In the genomic region with DNA sequence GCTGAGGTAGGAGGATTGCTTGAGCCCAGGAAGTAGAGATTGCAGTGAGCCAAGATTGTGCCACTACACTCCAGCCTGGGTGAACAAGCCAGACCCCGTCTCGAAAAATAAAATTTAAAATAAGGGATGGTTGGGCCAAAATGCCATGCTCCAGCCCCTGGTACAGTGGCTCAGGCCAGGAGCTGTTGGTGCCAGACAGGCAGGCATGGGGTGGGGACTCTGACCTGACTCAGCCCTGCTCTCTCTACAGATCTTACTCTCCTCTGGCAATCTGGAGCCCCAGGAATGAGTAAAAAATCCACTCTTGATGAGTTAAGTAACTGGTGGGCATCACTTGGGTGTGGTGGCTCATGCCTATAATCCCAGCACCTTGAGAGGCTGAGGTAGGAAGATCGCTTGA, we compare ENCODE assay signal across 25 cellular contexts.
"Had no signal": no experiment of that assay in that cellular context is flagged by ENCODE, and none has a peak within 500 bp of the region (broad histone marks: within the 10 kb centered on the region; RNA-seq: fewer than 3 reads in every experiment).

No MANE protein-coding gene starts in this region.

- H3K4me1 ChIP-seq: right atrium auricular region, right lobe of liver, stomach, testis, thyroid gland, transverse colon, upper lobe of left lung, vagina had no signal

- H3K4me3 Mint-ChIP-seq: mesothelial cell of epicardium; naive B cell; natural killer cell treated with Interleukin-12 subunit alpha and Interleukin-12 subunit beta and Interleukin-15 and Interleukin-18, amount 100 ng/mL, for 72 hours; stimulated activated naive B cell treated with anti-CD40 and anti-IgM and Interleukin-4, amounts not matched to agents 10 μg/mL and 1 μg/mL and 100 μg/mL, for 72 hours had no signal

- H3K9me3 ChIP-seq: left lung, ovary, right atrium auricular region, right lobe of liver, stomach, testis, thyroid gland, transverse colon, upper lobe of left lung, vagina had no signal

- H3K27ac ChIP-seq: left lung, ovary, right atrium auricular region, right lobe of liver, stomach, testis, thyroid gland, transverse colon, upper lobe of left lung, vagina had no signal

- H3K27ac Mint-ChIP-seq: mesothelial cell of epicardium; natural killer cell treated with Interleukin-12 subunit alpha and Interleukin-12 subunit beta and Interleukin-15 and Interleukin-18, amount 100 ng/mL, for 72 hours; progenitor cell of endocrine pancreas; stimulated activated naive B cell treated with anti-CD40 and anti-IgM and Interleukin-4, amounts not matched to agents 10 μg/mL and 1 μg/mL and 100 μg/mL, for 72 hours had no signal

- H3K9me3 Mint-ChIP-seq: mesothelial cell of epicardium; naive B cell; natural killer cell treated with Interleukin-12 subunit alpha and Interleukin-12 subunit beta and Interleukin-15 and Interleukin-18, amount 100 ng/mL, for 72 hours; stimulated activated naive B cell treated with anti-CD40 and anti-IgM and Interleukin-4, amounts not matched to agents 10 μg/mL and 1 μg/mL and 100 μg/mL, for 72 hours had no signal

- H3K27me3 Mint-ChIP-seq: naive B cell; natural killer cell treated with Interleukin-12 subunit alpha and Interleukin-12 subunit beta and Interleukin-15 and Interleukin-18, amount 100 ng/mL, for 72 hours; progenitor cell of endocrine pancreas; stimulated activated naive B cell treated with anti-CD40 and anti-IgM and Interleukin-4, amounts not matched to agents 10 μg/mL and 1 μg/mL and 100 μg/mL, for 72 hours had no signal

- H3K36me3 ChIP-seq: ovary had no signal

- H3K4me3 ChIP-seq: left lung, lung, ovary, right atrium auricular region, right lobe of liver, smooth muscle cell, stomach, testis, thyroid gland, transverse colon, upper lobe of left lung, vagina had no signal

- DNase-seq: hippocampal formation; left colon; mesendoderm; naive B cell; stimulated activated CD4-positive, alpha-beta T cell treated with anti-CD3 and anti-CD28 coated beads, Interleukin-1b, Interleukin-23, amount 100 ng/mL, for 48 hours; stimulated activated CD4-positive, alpha-beta T cell treated with anti-CD3 and anti-CD28 coated beads, Interleukin-2, amount 100 ng/mL, for 48 hours; stimulated activated CD4-positive, alpha-beta T cell treated with anti-CD3 and anti-CD28 coated beads, Interleukin-4, amount 100 ng/mL, for 4 hours; stimulated activated CD8-positive, alpha-beta memory T cell treated with anti-CD3 and anti-CD28 coated beads, Interleukin-4, amount 100 ng/mL, for 48 hours; stimulated activated naive B cell treated with anti-CD40 and anti-IgM and Interleukin-4, amounts not matched to agents 10 μg/mL and 1 μg/mL and 100 μg/mL, for 72 hours; stimulated activated naive CD8-positive, alpha-beta T cell treated with anti-CD3 and anti-CD28 coated beads, Interleukin-15, Interleukin-2, amounts not matched to agents 100 U/mL and 50 U/mL, for 24 hours; stomach; testis; thyroid gland; transverse colon; upper lobe of left lung had no signal

- H3K27me3 ChIP-seq: left lung, ovary, right atrium auricular region, right lobe of liver, stomach, testis, thyroid gland, transverse colon, upper lobe of left lung, vagina had no signal

- H3K4me1 Mint-ChIP-seq: mesothelial cell of epicardium, naive B cell had no signal

- ATAC-seq: left colon; left lung; natural killer cell treated with Interleukin-12 subunit alpha and Interleukin-12 subunit beta and Interleukin-15 and Interleukin-18, amount 100 ng/mL, for 72 hours; right lobe of liver; stimulated activated naive B cell treated with anti-CD40 and anti-IgM and Interleukin-4, amounts not matched to agents 10 μg/mL and 1 μg/mL and 100 μg/mL, for 72 hours; stimulated activated naive CD8-positive, alpha-beta T cell treated with anti-CD3 and anti-CD28 coated beads, Interleukin-15, Interleukin-2, amounts not matched to agents 100 U/mL and 50 U/mL, for 24 hours had no signal
